Comparison of ENCODE assay signal across 17 cellular contexts in genomic region chr18:3669376-3669775, GRCh38.
DNase-seq lines count a peak whose midpoint lies in the region; ATAC-seq, FAIRE-seq and TF ChIP-seq lines count a peak whose summit lies in the region.
"Had no signal": no experiment of that assay in that cellular context is flagged by ENCODE, and none has a peak within 500 bp of the region (broad histone marks: within the 10 kb centered on the region; RNA-seq: fewer than 3 reads in every experiment).

No MANE protein-coding gene starts in this region.

- no peak overlapping the region; the same call in 1 of the 2 replicates for H2BK15ac ChIP-seq in H1 (ENCODE audit: low read length)

- TF ChIP-seq CTCF in A549 (IDR thresholded peaks at IDR 0.05) (no peak), HCT116 (IDR thresholded peaks at IDR 0.05 in 2 of 3, conservative IDR thresholded peaks at IDR 0.05 in 1 of 3; ENCODE audit: borderline replicate concordance in 1 of 3, insufficient read depth in 1 of 3, low read depth in 2 of 3, low read length in 2 of 3) (no peak), H1 (IDR thresholded peaks at IDR 0.05; ENCODE audit: control extremely low read depth in 1 of 3, insufficient read depth in 1 of 3, low read depth in 1 of 3, low read length in 3 of 3) (no peak), osteoblast (IDR thresholded peaks at IDR 0.05; ENCODE audit: extremely low read depth, low read depth, low read length) (no peak), Caco-2 (IDR thresholded peaks at IDR 0.05; ENCODE audit: insufficient read depth in 1 of 2, low read depth in 1 of 2, low read length in 1 of 2, severe bottlenecking in 1 of 2, unreplicated experiment in 1 of 2) (no peak)

- RAD21 ChIA-PET in HCT116 (lab: Charles Lee; ENCODE audit: low non-redundant PET in 1 of 2, low total read pairs in 2 of 2, uncharacterized antibody in 2 of 2, unreplicated experiment in 2 of 2) = no interaction called here

- intact Hi-C loops in HCT116 (cut with micrococcal nuclease) (loop anchor here (5.0 kb wide), 1 partner anchor 372 kb away; no protein-coding TSS in a partner anchor), Caco-2 (cut with micrococcal nuclease; ENCODE audit: unreplicated experiment) (loop anchor here (5.0 kb wide), 2 partner anchors 372 to 737 kb away; no protein-coding TSS in a partner anchor)

- no peak overlapping the region for H2BK120ac ChIP-seq in H1 (replicated peaks; ENCODE audit: low read depth, low read length)

- H3K36me3 ChIP-seq in HCT116 (ENCODE audit: control insufficient read depth in 1 of 2, insufficient read depth in 2 of 2, low read length in 2 of 2) (no peaks in the 10 kb centered on the region), H1 (ENCODE audit: control insufficient read depth in 2 of 4, insufficient read depth in 4 of 4, low read length in 3 of 4) (no peaks in the 10 kb centered on the region), osteoblast (ENCODE audit: insufficient read depth, low read length) (no peaks in the 10 kb centered on the region), Caco-2 (ENCODE audit: control insufficient read depth, insufficient read depth, low read length) (no peaks in the 10 kb centered on the region)
- H3K36me3 ChIP-seq: BLaER1 treated with 17β-estradiol and CSF1 and Interleukin-3, amounts not matched to agents 10 nM and 100 nM had no signal

- H3K27ac ChIP-seq in A549 (peak overlapping the region; percentile 70 to 87; a peak in 5 of 6 replicates), HCT116 (ENCODE audit: low read depth, low read length) (peak overlapping the region; percentile 12; the same call in 1 of the 2 replicates), H1 (ENCODE audit: low read depth, low read length) (no peak overlapping the region), osteoblast (ENCODE audit: low read depth, low read length) (no peak overlapping the region)
- H3K27ac ChIP-seq: 22Rv1; BLaER1 treated with 17β-estradiol and CSF1 and Interleukin-3, amounts not matched to agents 10 nM and 100 nM; GM23248 had no signal

- no peak for FAIRE-seq in A549 (lab: Jason Lieb, UNC)
- FAIRE-seq in H1 (lab: Jason Lieb, UNC) = no peak
- FAIRE-seq: HepG2 had no signal

- no peak overlapping the region for H4K91ac ChIP-seq in H1 (replicated peaks; ENCODE audit: insufficient read length, low read length)

- peaks cover 15% of the 10 kb centered on the region for H3K36me3 Mint-ChIP-seq in Caco-2 (ENCODE audit: insufficient read depth, unreplicated experiment)
- H3K36me3 Mint-ChIP-seq: CD4-positive, CD25-positive, alpha-beta regulatory T cell had no signal

- H3K9me2 ChIP-seq in HCT116 (ENCODE audit: insufficient read depth) = no peaks in the 10 kb centered on the region

- no peak overlapping the region for H4K8ac ChIP-seq in H1 (ENCODE audit: extremely low read depth, insufficient read depth, low read length)

- H3K4me1 ChIP-seq in A549 = peaks cover 65% of the 10 kb centered on the region
- H3K4me1 ChIP-seq in HCT116 (ENCODE audit: control insufficient read depth in 1 of 2, insufficient read depth in 2 of 2, low read length in 2 of 2) = peaks cover 61 to 63% of the 10 kb centered on the region in 2 experiments
- peaks cover 3 to 11% (median 8%) of the 10 kb centered on the region in 4 experiments; a peak in 6 of 7 replicates for H3K4me1 ChIP-seq in H1 (replicated peaks in 1 of 4; ENCODE audit: control insufficient read depth in 3 of 4, insufficient read depth in 4 of 4, low read length in 3 of 4)
- H3K4me1 ChIP-seq in osteoblast (ENCODE audit: insufficient read depth, low read length) = peaks cover 7% of the 10 kb centered on the region
- peaks cover 37% of the 10 kb centered on the region for H3K4me1 ChIP-seq in Caco-2

- TF ChIP-seq POLR2A in A549 (IDR thresholded peaks at IDR 0.05; ENCODE audit: low read length) (no peak), HCT116 (IDR thresholded peaks at IDR 0.05; ENCODE audit: borderline replicate concordance, extremely low read depth, insufficient read depth, insufficient read length) (no peak), H1 (IDR thresholded peaks at IDR 0.05; ENCODE audit: control extremely low read depth in 1 of 2, low read depth in 2 of 2, low read length in 2 of 2) (no peak)

- TF ChIP-seq RAD21 in A549 (conservative IDR thresholded peaks at IDR 0.05 in 1 of 2, IDR thresholded peaks at IDR 0.05 in 1 of 2) (no peak), HCT116 (IDR thresholded peaks at IDR 0.05; ENCODE audit: low read depth) (no peak), H1 (IDR thresholded peaks at IDR 0.05 in 1 of 2, conservative IDR thresholded peaks at IDR 0.05 in 1 of 2; ENCODE audit: low read depth in 2 of 2, low read length in 2 of 2) (no peak)

- no peaks in the 10 kb centered on the region for H3K79me1 ChIP-seq in H1 (ENCODE audit: low read depth, low read length)

- H3K4me1 Mint-ChIP-seq in Caco-2 (ENCODE audit: low read depth, unreplicated experiment) = peaks cover 37% of the 10 kb centered on the region

- H3K9me3 ChIP-seq in A549 (no peaks in the 10 kb centered on the region), HCT116 (ENCODE audit: control insufficient read depth in 1 of 2, insufficient read depth in 1 of 2, low read depth in 1 of 2, low read length in 2 of 2) (no peaks in the 10 kb centered on the region), H1 (ENCODE audit: insufficient read depth in 2 of 2, low read depth in 1 of 2, low read length in 1 of 2) (no peaks in the 10 kb centered on the region), osteoblast (ENCODE audit: low read depth, low read length) (no peaks in the 10 kb centered on the region), Caco-2 (no peaks in the 10 kb centered on the region)

- H4K5ac ChIP-seq in H1 (ENCODE audit: insufficient read length, low read depth, low read length) = no peak overlapping the region

- H4K20me1 ChIP-seq in HCT116 (ENCODE audit: insufficient read depth) (no peaks in the 10 kb centered on the region), H1 (replicated peaks in 1 of 2; ENCODE audit: control insufficient read depth in 1 of 2, insufficient read depth in 2 of 2, low read length in 2 of 2) (no peaks in the 10 kb centered on the region), osteoblast (ENCODE audit: insufficient read depth, low read length) (no peaks in the 10 kb centered on the region)
- H4K20me1 ChIP-seq: BLaER1 treated with 17β-estradiol and CSF1 and Interleukin-3, amounts not matched to agents 10 nM and 100 nM had no signal

- H3K23ac ChIP-seq in H1 (ENCODE audit: insufficient read length) = no peak overlapping the region

- no peaks in the 10 kb centered on the region for H3K9me3 Mint-ChIP-seq in Caco-2 (ENCODE audit: unreplicated experiment)
- H3K9me3 Mint-ChIP-seq: CD4-positive, CD25-positive, alpha-beta regulatory T cell had no signal

- TF ChIP-seq EP300 in A549 (IDR thresholded peaks at IDR 0.05) (no peak), H1 (IDR thresholded peaks at IDR 0.05; ENCODE audit: borderline replicate concordance in 1 of 2, low read depth in 2 of 2, low read length in 2 of 2) (no peak)

- CTCF ChIA-PET in A549 (lab: Yijun Ruan, JAX) = interaction anchor here (1.5 to 7.9 kb wide), 2 partner anchors 34 to 72 kb away, joined by 5 to 136 read pairs; no protein-coding TSS in a partner anchor
- CTCF ChIA-PET in HCT116 (lab: Charles Lee) = no interaction called here
- CTCF ChIA-PET in H1 (lab: Charles Lee; ENCODE audit: partially characterized antibody) = interaction anchor here (1.5 kb wide), 1 partner anchor 201 kb away, joined by 3 read pairs; no protein-coding TSS in a partner anchor
- CTCF ChIA-PET in Caco-2 (lab: Charles Lee) = no interaction called here

- no peak overlapping the region for H3K18ac ChIP-seq in H1 (ENCODE audit: extremely low read depth, low read length)

- WGBS in A549 (ENCODE audit: missing lambda C conversion rate) = 97% methylated on average over 17 of the region's 17 CpGs
- 95% methylated on average over 17 of the region's 17 CpGs; no CpG with 5 or more reads in 1 of the 2 experiments for WGBS in H1 (ENCODE audit: extremely low coverage in 1 of 2, insufficient coverage in 1 of 2, insufficient read length in 1 of 2, insufficient replicate concordance in 2 of 2, low coverage in 1 of 2, low lambda C conversion rate in 2 of 2, missing lambda C conversion rate in 1 of 2), 2 experiments

- H2AK5ac ChIP-seq in H1 (ENCODE audit: low read depth, low read length) = no peak overlapping the region

- peak overlapping the region; percentile 87 for H2BK12ac ChIP-seq in H1 (ENCODE audit: low read depth, low read length)

- H3K4me2 ChIP-seq in A549 (no peak overlapping the region), HCT116 (ENCODE audit: low read length) (no peak overlapping the region), H1 (ENCODE audit: insufficient read depth in 1 of 2, low read depth in 2 of 2, low read length in 2 of 2) (no peak overlapping the region), osteoblast (ENCODE audit: insufficient read depth, low read length) (no peak overlapping the region)
- H3K4me2 ChIP-seq: BLaER1 treated with 17β-estradiol and CSF1 and Interleukin-3, amounts not matched to agents 10 nM and 100 nM had no signal

- POLR2A ChIA-PET in A549 (lab: Yijun Ruan, JAX) = no interaction called here
- POLR2A ChIA-PET in HCT116 (lab: Charles Lee) = interaction anchor here (0.6 to 1.4 kb wide), 3 partner anchors 44 to 77 kb away, joined by 3 to 4 read pairs (median 4); no protein-coding TSS in a partner anchor
- POLR2A ChIA-PET in H1 (lab: Charles Lee; ENCODE audit: partially characterized antibody) = interaction anchor here (1.9 kb wide), 1 partner anchor 66 kb away, joined by 7 read pairs; no protein-coding TSS in a partner anchor
- POLR2A ChIA-PET in Caco-2 (lab: Charles Lee) = no interaction called here

- BruUV-seq in HCT116 (replicated peaks; lab: Mats Ljungman, UMichigan) (no TSS peak), Caco-2 (replicated peaks; lab: Mats Ljungman, UMichigan) (no TSS peak)

- no peaks in the 10 kb centered on the region for H3K27me3 ChIP-seq in HCT116 (ENCODE audit: insufficient read depth, low read length)
- no peaks in the 10 kb centered on the region for H3K27me3 ChIP-seq in H1 (replicated peaks in 1 of 4; ENCODE audit: control insufficient read depth in 3 of 4, extremely low read depth in 1 of 4, insufficient read depth in 3 of 4, low read length in 3 of 4)
- H3K27me3 ChIP-seq in osteoblast (ENCODE audit: insufficient read depth, low read length) = no peaks in the 10 kb centered on the region
- no peaks in the 10 kb centered on the region for H3K27me3 ChIP-seq in Caco-2 (replicated peaks; ENCODE audit: control insufficient read depth, insufficient read depth, low read length)
- H3K27me3 ChIP-seq: BLaER1 treated with 17β-estradiol and CSF1 and Interleukin-3, amounts not matched to agents 10 nM and 100 nM had no signal

- H2AFZ ChIP-seq in HCT116 (ENCODE audit: low read depth, low read length, poor library complexity, severe bottlenecking) = no peak overlapping the region
- H2AFZ ChIP-seq in H1 (ENCODE audit: low read length) = no peak overlapping the region
- H2AFZ ChIP-seq in osteoblast (ENCODE audit: low read length) = no peak overlapping the region
- H2AFZ ChIP-seq: GM23248 had no signal

- no peak for DNase-seq in A549 (ENCODE audit: low read depth in 1 of 2, low spot score in 1 of 2)
- DNase-seq in HCT116 (ENCODE audit: low read depth, low spot score) = no peak
- no peak for DNase-seq in H1 (ENCODE audit: low read depth in 1 of 2, low spot score in 2 of 2)
- peak; percentile 30 for DNase-seq in osteoblast (ENCODE audit: insufficient read length, low spot score, missing footprints)
- DNase-seq in NCI-H1105 treated with DMSO at 0.1 percent for 48 hours (lab: John Stamatoyannopoulos, UW) = no peak
- DNase-seq in Caco-2 = no peak
- DNase-seq: CD4-positive, CD25-positive, alpha-beta regulatory T cell; DMS79 treated with DMSO at 0.1 percent for 48 hours; GF-D8; GM23248; H7 had no signal

- H2BK5ac ChIP-seq in H1 (ENCODE audit: low read depth, low read length) = no peak overlapping the region

- no peaks in the 10 kb centered on the region for H3K79me2 ChIP-seq in HCT116 (ENCODE audit: insufficient read depth, low read length)
- H3K79me2 ChIP-seq in H1 (ENCODE audit: control insufficient read depth in 1 of 2, insufficient read depth in 2 of 2, low read length in 2 of 2) = no peaks in the 10 kb centered on the region
- no peaks in the 10 kb centered on the region for H3K79me2 ChIP-seq in osteoblast (ENCODE audit: insufficient read depth, low read length)

- ATAC-seq in A549 = no peak
- no peak for ATAC-seq in HCT116
- no peak for ATAC-seq in GM18517 (IDR thresholded peaks at IDR 0.05; ENCODE audit: unreplicated experiment)
- ATAC-seq in HG02798 (IDR thresholded peaks at IDR 0.05; ENCODE audit: poor library complexity, unreplicated experiment) = no peak
- ATAC-seq: HepG2 had no signal

- H3K27ac Mint-ChIP-seq in Caco-2 (ENCODE audit: unreplicated experiment) = no peak overlapping the region
- H3K27ac Mint-ChIP-seq: B cell; CD4-positive, CD25-positive, alpha-beta regulatory T cell had no signal

- H3K4me3 ChIP-seq in A549 (no peak overlapping the region), HCT116 (replicated peaks in 1 of 2; ENCODE audit: low read depth in 1 of 2, low read length in 2 of 2) (no peak overlapping the region), H1 (ENCODE audit: extremely low read depth in 1 of 4, insufficient read depth in 2 of 4, low read depth in 3 of 4, low read length in 4 of 4) (no peak overlapping the region), osteoblast (ENCODE audit: insufficient read depth, low read length) (no peak overlapping the region), Caco-2 (ENCODE audit: low read depth, low read length) (no peak overlapping the region)
- H3K4me3 ChIP-seq: BLaER1 treated with 17β-estradiol and CSF1 and Interleukin-3, amounts not matched to agents 10 nM and 100 nM; GM23248 had no signal

- H3K4me3 Mint-ChIP-seq in Caco-2 (ENCODE audit: unreplicated experiment) = no peak overlapping the region
- H3K4me3 Mint-ChIP-seq: B cell; CD4-positive, CD25-positive, alpha-beta regulatory T cell had no signal

- no peaks in the 10 kb centered on the region for H3K23me2 ChIP-seq in H1 (ENCODE audit: low read depth, low read length)

- no peak overlapping the region for H3K56ac ChIP-seq in H1 (replicated peaks; ENCODE audit: insufficient read length, low read depth, low read length)

- H2BK20ac ChIP-seq in H1 (ENCODE audit: low read length) = no peak overlapping the region

- no peak overlapping the region for H3K4ac ChIP-seq in H1 (replicated peaks; ENCODE audit: insufficient read length, low read depth, low read length)

- H3K14ac ChIP-seq in H1 (ENCODE audit: insufficient read length) = no peak overlapping the region

- no peaks in the 10 kb centered on the region for H3K27me3 Mint-ChIP-seq in Caco-2 (ENCODE audit: insufficient read depth, unreplicated experiment)
- H3K27me3 Mint-ChIP-seq: B cell had no signal

- H3K9ac ChIP-seq in HCT116 (ENCODE audit: low read length) = no peak overlapping the region
- no peak overlapping the region for H3K9ac ChIP-seq in H1 (replicated peaks in 1 of 4; ENCODE audit: extremely low read depth in 1 of 4, low read depth in 3 of 4, low read length in 3 of 4)
- H3K9ac ChIP-seq: BLaER1 treated with 17β-estradiol and CSF1 and Interleukin-3, amounts not matched to agents 10 nM and 100 nM; GM23248 had no signal

Comparison
In these comparisons a context has a peak if more than half of its experiments do, and no peak if none do; other contexts are left out.
1. H3K27ac ChIP-seq: peak in A549 (2 of 2) and HCT116 (single experiment); none in H1 (single experiment) and osteoblast (single experiment).
2. CTCF ChIA-PET loops: an anchor here in A549 (1.5 to 7.9 kb wide) and H1 (1.5 kb wide); none called in HCT116 and Caco-2.
3. POLR2A ChIA-PET loops: an anchor here in HCT116 (0.6 to 1.4 kb wide) and H1 (1.9 kb wide); none called in A549 and Caco-2.